In genomic region chr11:9150501-9150900, GRCh38 we compare ENCODE assay signal across 20 cellular contexts. TPM values are rescaled to one million over a fixed set of nuclear protein-coding genes. Genes with fewer than 3 reads are reported as not detected.
DNase-seq lines count a peak whose midpoint lies in the region; ATAC-seq and TF ChIP-seq lines count a peak whose summit lies in the region.
"Had no signal": no experiment of that assay in that cellular context is flagged by ENCODE, and none has a peak within 500 bp of the region (broad histone marks: within the 10 kb centered on the region; RNA-seq: fewer than 3 reads in every experiment).

No MANE protein-coding gene starts in this region.

- no peak for TF ChIP-seq CTCF in fibroblast of the aortic adventitia (IDR thresholded peaks at IDR 0.05; ENCODE audit: insufficient read depth, low read length)

- H3F3A ChIP-seq in GM23248 (ENCODE audit: insufficient read depth), result peaks cover 27% of the 10 kb centered on the region

- H3K4me1 ChIP-seq in GM23248 (ENCODE audit: insufficient read depth), result peaks cover 17% of the 10 kb centered on the region
- H3K4me1 ChIP-seq in skeletal muscle satellite cell (ENCODE audit: control insufficient read depth, insufficient read depth, low read length), result peaks cover 20% of the 10 kb centered on the region
- H3K4me1 ChIP-seq: adrenal gland had no signal

- H4K20me1 ChIP-seq in GM23248 (ENCODE audit: insufficient read depth), result no peaks in the 10 kb centered on the region

- no peaks in the 10 kb centered on the region for H3K9me2 ChIP-seq in GM23248 (ENCODE audit: insufficient read depth)

- no peak overlapping the region for H2AFZ ChIP-seq in GM23248

- H3K36me3 ChIP-seq in GM23248 (ENCODE audit: low read depth) (peaks cover 61% of the 10 kb centered on the region), skeletal muscle satellite cell (ENCODE audit: insufficient read depth, low read length) (peaks cover 69% of the 10 kb centered on the region)

- no peaks in the 10 kb centered on the region for H3K9me3 ChIP-seq in GM23248 (ENCODE audit: low read depth)
- no peaks in the 10 kb centered on the region for H3K9me3 ChIP-seq in skeletal muscle satellite cell (replicated peaks; ENCODE audit: low read length)
- H3K9me3 ChIP-seq: adrenal gland, heart left ventricle had no signal

- H3K27me3 ChIP-seq in GM23248 (replicated peaks; ENCODE audit: insufficient read depth), result no peaks in the 10 kb centered on the region
- H3K27me3 ChIP-seq in skeletal muscle satellite cell (ENCODE audit: control insufficient read depth, insufficient read depth, low read length), result no peaks in the 10 kb centered on the region
- H3K27me3 ChIP-seq: adrenal gland, heart left ventricle had no signal

- peak overlapping the region; percentile 76 for H3K27ac ChIP-seq in GM23248
- H3K27ac ChIP-seq: adrenal gland had no signal

- no peak overlapping the region for H3K4me2 ChIP-seq in GM23248 (ENCODE audit: unreplicated experiment)
- H3K4me2 ChIP-seq in skeletal muscle satellite cell (ENCODE audit: low read length), result peak overlapping the region; percentile 15

- peaks cover 34% of the 10 kb centered on the region for H3K79me2 ChIP-seq in GM23248 (ENCODE audit: insufficient read depth)

- DNase-seq in GM23248 (peak; percentile 92), amniotic epithelial cell (ENCODE audit: low read depth) (peak; percentile 68), fibroblast of the aortic adventitia (ENCODE audit: low read depth) (peak; percentile 76), NCI-H1105 treated with DMSO at 0.1 percent for 48 hours (lab: John Stamatoyannopoulos, UW) (no peak), OCI-M1 (lab: John Stamatoyannopoulos, UW) (no peak)
- DNase-seq: activated CD4-positive, alpha-beta T cell treated with anti-CD3 and anti-CD28 coated beads for 1 hour; activated T-cell treated with anti-CD3 and anti-CD28 coated beads, Interleukin-2, amount 50 U/mL, for 4 hours; adrenal gland; CD8-positive, alpha-beta T cell; effector CD4-positive, alpha-beta T cell; heart left ventricle; left colon; NCI-H1436; stimulated activated CD4-positive, alpha-beta T cell treated with anti-CD3 and anti-CD28 coated beads, Interleukin-2, amount 100 ng/mL, for 48 hours; T-helper 1 cell had no signal

- in situ Hi-C loops in GM23248 (cut with MboI), result no loop called here

- no peak overlapping the region for H3K4me3 ChIP-seq in GM23248
- H3K4me3 ChIP-seq in fibroblast of the aortic adventitia (ENCODE audit: low read depth, low read length), result no peak overlapping the region
- no peak overlapping the region for H3K4me3 ChIP-seq in skeletal muscle satellite cell (ENCODE audit: low read length)
- H3K4me3 ChIP-seq: adrenal gland, heart left ventricle had no signal

- no peak for ATAC-seq in HG03571 (IDR thresholded peaks at IDR 0.05; ENCODE audit: unreplicated experiment)
- ATAC-seq in HG03460 (IDR thresholded peaks at IDR 0.05; ENCODE audit: unreplicated experiment), result no peak
- ATAC-seq: activated T-cell treated with anti-CD3 and anti-CD28 coated beads, Interleukin-2, amount 50 U/mL, for 4 hours; CD8-positive, alpha-beta T cell; left colon had no signal

- H3K9ac ChIP-seq in GM23248 (peak overlapping the region; percentile 25; the same call in 1 of the 2 replicates), skeletal muscle satellite cell (ENCODE audit: low read depth, low read length) (peak overlapping the region; percentile 18)

- 20 to 34% methylated on average over 2 of the region's 2 CpGs for WGBS in GM23248 (ENCODE audit: low coverage in 1 of 2, low lambda C conversion rate in 2 of 2, missing lambda C conversion rate in 2 of 2), 2 experiments

RNA-seq across cellular contexts. Expression of gene SCUBE2, which starts 59.1 kb away (rescaled TPM):
- 3.5 and 10.7 TPM in 2 replicates for total RNA-seq in GM23248 (2014; rRNA removed; shearing (Covaris generic))
- 0.67 and 1.3 TPM in 2 replicates for polyA plus RNA-seq in GM23248 (2016; fragmentation: Nextera tagmentation; extraction: Ambion mirVana)
- 0.54 and 1.1 TPM in 2 replicates for total RNA-seq in fibroblast of the aortic adventitia (ENCODE audit: low replicate concordance)
- total RNA-seq in skeletal muscle satellite cell (2012; rRNA removed), result 0.51 and 0.66 TPM in 2 replicates
- total RNA-seq: CD8-positive, alpha-beta T cell; NCI-H460; OCI-LY7 had no signal

Comparison
In these comparisons a context has a peak if more than half of its experiments do, and no peak if none do; other contexts are left out.
1. DNase-seq: peak in GM23248 (single experiment), amniotic epithelial cell (single experiment) and fibroblast of the aortic adventitia (single experiment); none in NCI-H1105 treated with DMSO at 0.1 percent for 48 hours (single experiment) and OCI-M1 (single experiment).